In the genomic region with DNA sequence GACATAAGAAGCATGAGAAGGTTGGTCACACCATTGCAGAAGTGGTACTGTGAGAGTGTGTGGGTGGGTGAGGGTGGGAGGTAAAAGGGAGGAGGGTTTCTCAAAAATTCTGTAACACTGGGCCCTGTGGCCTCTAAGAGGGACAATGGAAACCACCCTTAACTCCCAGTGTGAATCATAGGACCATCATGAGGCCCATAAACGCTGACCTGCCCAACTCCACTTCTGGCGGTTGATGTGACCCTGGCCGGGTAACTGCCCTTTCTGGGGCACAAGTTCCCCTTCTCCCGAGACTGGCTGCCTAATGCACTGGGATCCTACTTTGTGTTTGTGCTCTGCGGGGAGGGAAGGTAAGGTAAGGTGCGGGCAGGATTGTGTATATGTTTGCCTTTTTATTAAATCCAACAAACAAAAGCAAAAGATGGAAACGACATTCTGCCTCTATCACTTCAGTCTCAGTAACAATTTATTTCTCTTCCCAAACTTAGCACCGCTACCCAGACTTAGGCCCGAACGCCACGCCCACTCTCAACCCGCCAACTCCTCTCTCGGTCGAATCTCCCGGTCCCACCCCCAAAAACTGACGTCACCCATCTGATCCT, we compare ENCODE assay signal across 8 cellular contexts. TPM values are rescaled to one million over a fixed set of nuclear protein-coding genes. Genes with fewer than 3 reads are reported as not detected.
DNase-seq lines count a peak whose midpoint lies in the region; ATAC-seq and TF ChIP-seq lines count a peak whose summit lies in the region.

No MANE protein-coding gene starts in this region.

- no peak for TF ChIP-seq POLR2A in right lobe of liver (IDR thresholded peaks at IDR 0.05)

- H3K9me3 ChIP-seq in AG04450 (ENCODE audit: control insufficient read depth, insufficient read depth, low read length) (no peaks in the 10 kb centered on the region; the same call in 1 of the 2 replicates), right lobe of liver (no peaks in the 10 kb centered on the region)

- peak overlapping the region; percentile 99 for H3K27ac ChIP-seq in AG04450 (ENCODE audit: low read depth, low read length)
- H3K27ac ChIP-seq in right lobe of liver: peak overlapping the region; percentile 75 to 96 (median 75)

- H3K27me3 ChIP-seq in AG04450 (ENCODE audit: control insufficient read depth, insufficient read depth, low read length) (peaks cover 7% of the 10 kb centered on the region), right lobe of liver (no peaks in the 10 kb centered on the region)

- peaks cover 31% of the 10 kb centered on the region for H3K36me3 Mint-ChIP-seq in activated B cell treated with CpG ODN at 0.5 μM for 24 hours (ENCODE audit: low read depth)
- H3K36me3 Mint-ChIP-seq in dendritic cell treated with granulocyte-macrophage colony-stimulating factor and Interleukin-4, amounts not matched to agents 40 ng/mL and 50 ng/mL, for 4 days (ENCODE audit: low read depth): peaks cover 55% of the 10 kb centered on the region

- H3K27me3 Mint-ChIP-seq in activated B cell treated with CpG ODN at 0.5 μM for 24 hours: peaks cover 6% of the 10 kb centered on the region
- H3K27me3 Mint-ChIP-seq in dendritic cell treated with granulocyte-macrophage colony-stimulating factor and Interleukin-4, amounts not matched to agents 40 ng/mL and 50 ng/mL, for 4 days: peaks cover 19% of the 10 kb centered on the region

- DNase-seq in AG04450 (ENCODE audit: low read depth, low spot score) (peak; percentile 67), NCI-H2227 treated with DMSO at 0.1 percent for 48 hours (lab: John Stamatoyannopoulos, UW) (peak; percentile 84), activated B cell treated with CpG ODN at 0.5 μM for 24 hours (no peak), right lobe of liver (peak; percentile 86 to 89 (median 89))
- peak; percentile 95 for DNase-seq in stimulated activated CD4-positive, alpha-beta T cell treated with anti-CD3 and anti-CD28 coated beads, Interleukin-4, amount 100 ng/mL, for 24 hours

- no peak for TF ChIP-seq CTCF in AG04450 (IDR thresholded peaks at IDR 0.05; ENCODE audit: low read depth, low read length)
- TF ChIP-seq CTCF in activated B cell treated with CpG ODN at 0.5 μM for 24 hours (IDR thresholded peaks at IDR 0.05): no peak
- no peak for TF ChIP-seq CTCF in right lobe of liver (IDR thresholded peaks at IDR 0.05)

- H3K4me3 Mint-ChIP-seq in activated B cell treated with CpG ODN at 0.5 μM for 24 hours: peak overlapping the region; percentile 98
- peak overlapping the region; percentile 92 for H3K4me3 Mint-ChIP-seq in dendritic cell treated with granulocyte-macrophage colony-stimulating factor and Interleukin-4, amounts not matched to agents 40 ng/mL and 50 ng/mL, for 4 days

- no peaks in the 10 kb centered on the region for H3K9me3 Mint-ChIP-seq in activated B cell treated with CpG ODN at 0.5 μM for 24 hours
- H3K9me3 Mint-ChIP-seq in dendritic cell treated with granulocyte-macrophage colony-stimulating factor and Interleukin-4, amounts not matched to agents 40 ng/mL and 50 ng/mL, for 4 days: no peaks in the 10 kb centered on the region

- WGBS in right lobe of liver (ENCODE audit: insufficient coverage, low coverage, low lambda C conversion rate, missing lambda C conversion rate): under 1% methylated on average over 15 of the region's 16 CpGs

- ATAC-seq in GM18909 (IDR thresholded peaks at IDR 0.05; ENCODE audit: poor library complexity, unreplicated experiment) (peak; percentile 77), HG03139 (IDR thresholded peaks at IDR 0.05; ENCODE audit: unreplicated experiment) (peak; percentile 62), activated B cell treated with CpG ODN at 0.5 μM for 24 hours (ENCODE audit: low read depth) (peak; percentile 75), right lobe of liver (peak; percentile 78 to 82 (median 79))

- H3K4me1 Mint-ChIP-seq in activated B cell treated with CpG ODN at 0.5 μM for 24 hours: peaks cover 25% of the 10 kb centered on the region
- peaks cover 81% of the 10 kb centered on the region for H3K4me1 Mint-ChIP-seq in dendritic cell treated with granulocyte-macrophage colony-stimulating factor and Interleukin-4, amounts not matched to agents 40 ng/mL and 50 ng/mL, for 4 days (ENCODE audit: low read depth)

- no peaks in the 10 kb centered on the region for H3K36me3 ChIP-seq in right lobe of liver

- peak overlapping the region; percentile 98 for H3K27ac Mint-ChIP-seq in activated B cell treated with CpG ODN at 0.5 μM for 24 hours
- peak overlapping the region; percentile 92 for H3K27ac Mint-ChIP-seq in dendritic cell treated with granulocyte-macrophage colony-stimulating factor and Interleukin-4, amounts not matched to agents 40 ng/mL and 50 ng/mL, for 4 days

- peak overlapping the region; percentile 98 for H3K4me3 ChIP-seq in AG04450 (ENCODE audit: low read depth, low read length)
- peak overlapping the region; percentile 72 to 88 (median 79) for H3K4me3 ChIP-seq in right lobe of liver

- CTCF ChIA-PET in AG04450 (lab: Charles Lee): interaction anchor here (1.3 kb wide), 1 partner anchor 15 kb away, joined by 6 read pairs; no protein-coding TSS in a partner anchor
- CTCF ChIA-PET in activated B cell treated with CpG ODN at 0.5 μM for 24 hours (lab: Charles Lee): no interaction called here

- peaks cover 2 to 11% (median 7%) of the 10 kb centered on the region in 4 donors for H3K4me1 ChIP-seq in right lobe of liver

- intact Hi-C loops in activated B cell treated with CpG ODN at 0.5 μM for 24 hours (cut with micrococcal nuclease) (no loop called here), right lobe of liver (cut with DNase I) (no loop called here)
- intact Hi-C loops in dendritic cell treated with granulocyte-macrophage colony-stimulating factor and Interleukin-4, amounts not matched to agents 40 ng/mL and 50 ng/mL, for 4 days (cut with micrococcal nuclease): no loop called here

- POLR2A ChIA-PET in AG04450 (lab: Yijun Ruan, JAX): interaction anchor here (0.8 to 1.2 kb wide), 3 partner anchors 19 to 93 kb away, joined by 3 to 8 read pairs (median 5); partner anchors contain the start of genes CDK4 and TSPAN31
- POLR2A ChIA-PET in activated B cell treated with CpG ODN at 0.5 μM for 24 hours (lab: Charles Lee): interaction anchor here (0.9 to 1.3 kb wide), 4 partner anchors 10 to 73 kb away, joined by 4 to 11 read pairs (median 7); partner anchors contain the start of gene TSFM

RNA-seq across cellular contexts. Expression of gene METTL1, which starts 0.5 kb away (rescaled TPM):
- 20.1 and 23.5 TPM in 2 replicates for polyA plus RNA-seq in AG04450 (2011; rRNA removed)
- 22.8 and 26.3 TPM in 2 replicates for polyA minus RNA-seq in AG04450 (2011; rRNA and poly(A)+ RNA removed)
- total RNA-seq in activated B cell treated with CpG ODN at 0.5 μM for 24 hours (32.2 and 40.7 TPM in 2 replicates), right lobe of liver (10 to 100 TPM in 5 of 6 experiments, 1 to 10 TPM in 1; 9.7 to 13.6 (median 10.3) TPM)

RNA-seq across cellular contexts. Expression of gene EEF1AKMT3, which starts 1.0 kb away (rescaled TPM):
- 6.8 and 7.6 TPM in 2 replicates for polyA plus RNA-seq in AG04450 (2011; rRNA removed)
- 6.7 and 8.3 TPM in 2 replicates for polyA minus RNA-seq in AG04450 (2011; rRNA and poly(A)+ RNA removed)
- total RNA-seq in activated B cell treated with CpG ODN at 0.5 μM for 24 hours: 0.60 and 1.2 TPM in 2 replicates
- total RNA-seq in right lobe of liver: 1 to 10 TPM; 3.2 to 5.5 (median 3.7) TPM

RNA-seq across cellular contexts. Expression of gene CYP27B1, which starts 4.5 kb away (rescaled TPM):
- polyA plus RNA-seq in AG04450 (2011; rRNA removed): 0.22 and 0.29 TPM in 2 replicates
- polyA minus RNA-seq in AG04450 (2011; rRNA and poly(A)+ RNA removed): 0.30 and 0.37 TPM in 2 replicates
- total RNA-seq in activated B cell treated with CpG ODN at 0.5 μM for 24 hours: 2.4 and 2.5 TPM in 2 replicates
- 1 to 10 TPM in 3 of 6 experiments, under 1 TPM in 3; 0.25 to 1.4 (median 0.81) TPM for total RNA-seq in right lobe of liver

RNA-seq across cellular contexts. Expression of gene TSFM, which starts 11.2 kb away (rescaled TPM):
- polyA plus RNA-seq in AG04450 (2011; rRNA removed): 22.3 and 22.8 TPM in 2 replicates
- 6.1 and 7.0 TPM in 2 replicates for polyA minus RNA-seq in AG04450 (2011; rRNA and poly(A)+ RNA removed)
- 28.4 and 33.4 TPM in 2 replicates for total RNA-seq in activated B cell treated with CpG ODN at 0.5 μM for 24 hours
- 10 to 100 TPM; 25.6 to 40.2 (median 30.9) TPM for total RNA-seq in right lobe of liver

RNA-seq across cellular contexts. Expression of gene MARCHF9, which starts 16.5 kb away (rescaled TPM):
- 3.6 and 3.7 TPM in 2 replicates for polyA plus RNA-seq in AG04450 (2011; rRNA removed)
- polyA minus RNA-seq in AG04450 (2011; rRNA and poly(A)+ RNA removed): 3.7 and 5.2 TPM in 2 replicates
- 54.1 and 58.2 TPM in 2 replicates for total RNA-seq in activated B cell treated with CpG ODN at 0.5 μM for 24 hours
- 1 to 10 TPM; 2.1 to 3.9 (median 3.3) TPM for total RNA-seq in right lobe of liver
